Comparison of ENCODE assay signal across 5 cellular contexts in genomic region chr6:12129523-12129922, GRCh38.
"Had no signal": no experiment of that assay in that cellular context is flagged by ENCODE, and none has a peak within 500 bp of the region (broad histone marks: within the 10 kb centered on the region; RNA-seq: fewer than 3 reads in every experiment).

No MANE protein-coding gene starts in this region.

- ATAC-seq: HepG2, K562 had no signal

- DNase-seq: IMR-90 had no signal

- H3K4me3 ChIP-seq: K562 had no signal

- H3K27ac ChIP-seq: HL-60 had no signal

- H3K27me3 Mint-ChIP-seq: IgD-negative memory B cell had no signal

- H3K9me3 Mint-ChIP-seq: IgD-negative memory B cell had no signal

- H3K27ac Mint-ChIP-seq: IgD-negative memory B cell had no signal
